Comparison of ENCODE assay signal across 1 cellular context in genomic region chr6:115937502-115937901, GRCh38.
A peak's percentile ranks its signal among the peaks of the same experiment; 100 is the strongest.
TF ChIP-seq lines count a peak whose summit lies in the region.
"Not testable (repeated sequence)": the region's sequence is repeated elsewhere in the genome, so short reads cannot be mapped to it uniquely, and the experiment has no call there.

No MANE protein-coding gene starts in this region.

TF ChIP-seq in HepG2, 621 proteins besides CTCF, POLR2A, EP300 and RAD21 (continued from another document):
- TF ChIP-seq SOX13 (IDR thresholded peaks at IDR 0.05); ATF7 (CRISPR knock-in tag; IDR thresholded peaks at IDR 0.05); SOX6 (IDR thresholded peaks at IDR 0.05): not testable (repeated sequence)
- TF ChIP-seq SOX13 (CRISPR knock-in tag; conservative IDR thresholded peaks at IDR 0.05 in 1 of 2, IDR thresholded peaks at IDR 0.05 in 1 of 2) (peak in 1 of 2 experiments; percentile 85; a peak in 2 of 4 replicates), ZNF362 (CRISPR knock-in tag; IDR thresholded peaks at IDR 0.05; ENCODE audit: borderline replicate concordance) (peak; percentile 88), FOXP4 (CRISPR knock-in tag; IDR thresholded peaks at IDR 0.05) (peak; percentile 85), ATF7 (IDR thresholded peaks at IDR 0.05) (peak; percentile 61; the same call in 1 of the 2 replicates), BCL6 (CRISPR knock-in tag; IDR thresholded peaks at IDR 0.05) (peak; percentile 21; the same call in 1 of the 2 replicates), ARID5B (CRISPR knock-in tag; IDR thresholded peaks at IDR 0.05) (peak; percentile 78), FOXJ3 (CRISPR knock-in tag; IDR thresholded peaks at IDR 0.05; ENCODE audit: borderline replicate concordance) (peak; percentile 79; the same call in 1 of the 2 replicates), SOX6 (CRISPR knock-in tag; IDR thresholded peaks at IDR 0.05) (peak; percentile 91), NCOA2 (CRISPR knock-in tag; IDR thresholded peaks at IDR 0.05) (0 out of 2 replicates have a peak, but pooled peaks have one; percentile 23), ZNF609 (CRISPR knock-in tag; IDR thresholded peaks at IDR 0.05; ENCODE audit: borderline replicate concordance) (peak; percentile 45; the same call in 1 of the 2 replicates)
